ENCODE assay signal across 9 cellular contexts in the genomic region with DNA sequence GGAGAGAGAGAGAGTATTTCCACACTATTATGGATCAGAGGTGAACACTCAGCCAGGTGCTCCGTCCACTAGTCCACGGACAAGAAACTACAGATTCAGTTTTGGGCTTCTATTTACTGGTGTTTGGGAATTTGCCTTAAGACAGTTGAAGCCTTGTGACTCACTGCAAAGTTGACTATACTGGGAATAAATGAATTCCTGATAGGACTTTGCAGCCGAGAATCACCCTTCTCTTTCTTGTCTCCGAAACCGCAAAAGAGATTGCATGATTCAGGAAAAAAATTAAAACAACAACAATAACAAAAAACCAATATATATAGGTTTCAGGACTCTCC. TPM values are rescaled to one million over a fixed set of nuclear protein-coding genes. Genes with fewer than 3 reads are reported as not detected.
DNase-seq lines count a peak whose midpoint lies in the region; ATAC-seq and TF ChIP-seq lines count a peak whose summit lies in the region.
"Had no signal": no experiment of that assay in that cellular context is flagged by ENCODE, and none has a peak within 500 bp of the region (broad histone marks: within the 10 kb centered on the region; RNA-seq: fewer than 3 reads in every experiment).

No MANE protein-coding gene starts in this region.

- peaks cover 2% of the 10 kb centered on the region for H3K27me3 Mint-ChIP-seq in chondrocyte (ENCODE audit: low read depth)

- peak overlapping the region; percentile 57 for H2AK5ac ChIP-seq in mesenchymal stem cell (ENCODE audit: low read length, severe bottlenecking)

- peaks cover 28 to 30% of the 10 kb centered on the region in 2 experiments for H3K36me3 ChIP-seq in mesenchymal stem cell (ENCODE audit: control insufficient read depth in 1 of 2, insufficient read depth in 2 of 2, low read depth in 1 of 2, low read length in 2 of 2)

- ATAC-seq in GM21737 (IDR thresholded peaks at IDR 0.05; ENCODE audit: unreplicated experiment) (no peak), GM18867 (IDR thresholded peaks at IDR 0.05; ENCODE audit: unreplicated experiment) (no peak)

- H2BK12ac ChIP-seq in mesenchymal stem cell (ENCODE audit: low read length in 2 of 2): no peak overlapping the region

- no peak overlapping the region for H3K14ac ChIP-seq in mesenchymal stem cell (ENCODE audit: low read length in 2 of 2)

- TF ChIP-seq CTCF in 22Rv1 (IDR thresholded peaks at IDR 0.05) (no peak), chondrocyte (IDR thresholded peaks at IDR 0.05) (no peak)

- peak overlapping the region; percentile 64 for H3K4me3 Mint-ChIP-seq in chondrocyte (ENCODE audit: unreplicated experiment)

- H3K36me3 Mint-ChIP-seq in chondrocyte (ENCODE audit: low read depth): peaks cover 5% of the 10 kb centered on the region

- no peak overlapping the region for H2BK120ac ChIP-seq in mesenchymal stem cell (ENCODE audit: low read depth, low read length)

- H3K79me1 ChIP-seq in mesenchymal stem cell (replicated peaks; ENCODE audit: low read length, poor library complexity, severe bottlenecking): peaks cover 17% of the 10 kb centered on the region

- H2BK5ac ChIP-seq in mesenchymal stem cell (ENCODE audit: low read depth, low read length, poor library complexity, severe bottlenecking): no peak overlapping the region

- H3K18ac ChIP-seq in mesenchymal stem cell (ENCODE audit: low read depth in 1 of 2, low read length in 2 of 2): no peak overlapping the region

- no peak overlapping the region for H4K8ac ChIP-seq in mesenchymal stem cell (ENCODE audit: low read length)

- H3K4ac ChIP-seq in mesenchymal stem cell (ENCODE audit: low read depth in 1 of 2, low read length in 2 of 2): no peak overlapping the region

- H3K9me3 ChIP-seq in mesenchymal stem cell (ENCODE audit: control insufficient read depth, low read length): no peaks in the 10 kb centered on the region

- WGBS in mesenchymal stem cell: 43% methylated on average over 2 of the region's 5 CpGs

- peak overlapping the region; percentile 32; the same call in 1 of the 2 replicates for H3K27ac ChIP-seq in 22Rv1
- H3K27ac ChIP-seq in mesenchymal stem cell (ENCODE audit: low read length, poor library complexity, severe bottlenecking): peak overlapping the region; percentile 63

- H3K27me3 ChIP-seq in mesenchymal stem cell (ENCODE audit: control insufficient read depth in 1 of 2, insufficient read depth in 1 of 2, low read length in 2 of 2): no peaks in the 10 kb centered on the region

- H3K4me2 ChIP-seq in mesenchymal stem cell (ENCODE audit: low read length, poor library complexity, severe bottlenecking): peak overlapping the region; percentile 80

- H3K4me3 ChIP-seq in mesenchymal stem cell (ENCODE audit: insufficient read depth in 1 of 2, low read depth in 1 of 2, low read length in 2 of 2): peak overlapping the region; percentile 77 to 88

- no peak overlapping the region for H3K27ac Mint-ChIP-seq in chondrocyte (ENCODE audit: unreplicated experiment)

- no peak overlapping the region for H2BK15ac ChIP-seq in mesenchymal stem cell (ENCODE audit: low read depth, poor library complexity, severe bottlenecking)

- H4K91ac ChIP-seq in mesenchymal stem cell (ENCODE audit: low read length): no peak overlapping the region

- H3K9me3 Mint-ChIP-seq in chondrocyte (ENCODE audit: low read depth): peaks cover 4% of the 10 kb centered on the region

- H2AFZ ChIP-seq in mesenchymal stem cell (ENCODE audit: low read depth, low read length): no peak overlapping the region

- no peak overlapping the region for H3K23ac ChIP-seq in mesenchymal stem cell (ENCODE audit: low read length in 2 of 2)

- H3K4me1 Mint-ChIP-seq in chondrocyte (ENCODE audit: low read depth): peaks cover 34% of the 10 kb centered on the region

- peak overlapping the region; percentile 79 for H3K9ac ChIP-seq in mesenchymal stem cell (ENCODE audit: low read length)

- DNase-seq in HS-5 (ENCODE audit: low read depth): peak; percentile 41
- DNase-seq in chondrocyte (ENCODE audit: low spot score): no peak
- DNase-seq in mesenchymal stem cell: no peak
- no peak for DNase-seq in midbrain (lab: John Stamatoyannopoulos, UW)
- no peak for DNase-seq in activated CD8-positive, alpha-beta memory T cell treated with anti-CD3 and anti-CD28 coated beads, Interleukin-2, amount 50 U/mL, for 48 hours
- DNase-seq: DMS 273 treated with DMSO at 0.1 percent for 48 hours had no signal

- H3K4me1 ChIP-seq in mesenchymal stem cell (ENCODE audit: control insufficient read depth, insufficient read depth, low read depth, low read length): peaks cover 40% of the 10 kb centered on the region

RNA-seq across cellular contexts. Expression of a gene that starts 0.7 kb away (rescaled TPM):
- 1.8 to 3.6 TPM (median 2.6 TPM) in 3 replicates for total RNA-seq in chondrocyte
- 0.47 TPM for polyA plus RNA-seq in mesenchymal stem cell (2013, experiment 1 of 2)
- 0.56 TPM for polyA plus RNA-seq in mesenchymal stem cell (2013, experiment 2 of 2)

RNA-seq across cellular contexts. Expression of a gene that starts 51.9 kb away (rescaled TPM):
- total RNA-seq in chondrocyte: not detected in 3 replicates
- polyA plus RNA-seq in mesenchymal stem cell (2013, experiment 1 of 2): not detected
- not detected for polyA plus RNA-seq in mesenchymal stem cell (2013, experiment 2 of 2)
